In genomic region chr7:157544980-157545680, GRCh38 we compare ENCODE assay signal across 22 cellular contexts.
DNase-seq lines count a peak whose midpoint lies in the region; ATAC-seq and TF ChIP-seq lines count a peak whose summit lies in the region.
"Had no signal": no experiment of that assay in that cellular context is flagged by ENCODE, and none has a peak within 500 bp of the region (broad histone marks: within the 10 kb centered on the region; RNA-seq: fewer than 3 reads in every experiment).

No MANE protein-coding gene starts in this region.

- peak; percentile 49 for ATAC-seq in naive thymus-derived CD4-positive, alpha-beta T cell
- peak; percentile 16 for ATAC-seq in stimulated activated naive CD8-positive, alpha-beta T cell treated with anti-CD3 and anti-CD28 coated beads, Interleukin-15, Interleukin-2, amounts not matched to agents 100 U/mL and 50 U/mL, for 24 hours
- ATAC-seq: effector memory CD8-positive, alpha-beta T cell; left colon had no signal

- H3K27ac ChIP-seq in caudate nucleus (ENCODE audit: low read depth, low read length), result peak overlapping the region; percentile 44
- no peak overlapping the region for H3K27ac ChIP-seq in naive thymus-derived CD4-positive, alpha-beta T cell (ENCODE audit: low read depth, low read length)
- no peak overlapping the region for H3K27ac ChIP-seq in thyroid gland
- H3K27ac ChIP-seq: C4-2B, thoracic aorta had no signal

- DNase-seq in activated naive CD4-positive, alpha-beta T cell treated with anti-CD3 and anti-CD28 coated beads, Interleukin-2, amount 10 ng/mL, durations not matched to agents 7 days and 5 days, result peak; percentile 11
- DNase-seq in activated naive CD4-positive, alpha-beta T cell treated with anti-CD3 and anti-CD28 coated beads for 36 hours, result no peak
- peak in 5 of 61 donors; percentile 31 to 67 (median 55) for DNase-seq in caudate nucleus (lab: John Stamatoyannopoulos, UW)
- no peak for DNase-seq in naive thymus-derived CD4-positive, alpha-beta T cell
- no peak for DNase-seq in stimulated activated naive CD8-positive, alpha-beta T cell treated with anti-CD3 and anti-CD28 coated beads, Interleukin-15, Interleukin-2, amounts not matched to agents 100 U/mL and 50 U/mL, for 24 hours
- no peak for DNase-seq in UCSD-AML1 (lab: John Stamatoyannopoulos, UW; ENCODE audit: unreplicated experiment)
- DNase-seq in D341Med (ENCODE audit: low spot score), result no peak
- no peak for DNase-seq in thyroid gland
- DNase-seq: activated CD4-positive, alpha-beta memory T cell treated with anti-CD3 and anti-CD28 coated beads for 36 hours; activated naive CD8-positive, alpha-beta T cell treated with anti-CD3 and anti-CD28 coated beads for 36 hours; DMS 273 treated with DMSO at 0.1 percent for 48 hours; effector memory CD8-positive, alpha-beta T cell; MM.1S; NCI-H748 treated with DMSO at 0.1 percent for 48 hours; occipital lobe; OCI-M1; SIG-M5; stimulated activated CD8-positive, alpha-beta memory T cell treated with anti-CD3 and anti-CD28 coated beads, Interleukin-4, amount 100 ng/mL, for 48 hours; T-helper 1 cell had no signal

- H3K4me3 ChIP-seq in naive thymus-derived CD4-positive, alpha-beta T cell (ENCODE audit: low read length), result no peak overlapping the region
- H3K4me3 ChIP-seq in thyroid gland (replicated peaks in 1 of 3), result no peak overlapping the region
- H3K4me3 ChIP-seq: thoracic aorta had no signal

- peaks cover 2% of the 10 kb centered on the region for H3K9me3 Mint-ChIP-seq in activated naive CD4-positive, alpha-beta T cell treated with anti-CD3 and anti-CD28 coated beads, Interleukin-2, amount 10 ng/mL, durations not matched to agents 7 days and 5 days
- H3K9me3 Mint-ChIP-seq in activated naive CD4-positive, alpha-beta T cell treated with anti-CD3 and anti-CD28 coated beads for 36 hours, result no peaks in the 10 kb centered on the region
- H3K9me3 Mint-ChIP-seq in naive thymus-derived CD4-positive, alpha-beta T cell, result peaks cover 0 to 2% (median 0%) of the 10 kb centered on the region in 11 donors
- H3K9me3 Mint-ChIP-seq: activated CD4-positive, alpha-beta memory T cell treated with anti-CD3 and anti-CD28 coated beads for 36 hours; effector memory CD8-positive, alpha-beta T cell had no signal

- H3K4me3 Mint-ChIP-seq in activated naive CD4-positive, alpha-beta T cell treated with anti-CD3 and anti-CD28 coated beads, Interleukin-2, amount 10 ng/mL, durations not matched to agents 7 days and 5 days, result no peak overlapping the region
- H3K4me3 Mint-ChIP-seq in activated naive CD4-positive, alpha-beta T cell treated with anti-CD3 and anti-CD28 coated beads for 36 hours, result no peak overlapping the region
- H3K4me3 Mint-ChIP-seq in naive thymus-derived CD4-positive, alpha-beta T cell, result peak overlapping the region in 2 of 10 donors; percentile 56 to 60
- H3K4me3 Mint-ChIP-seq: activated CD4-positive, alpha-beta memory T cell treated with anti-CD3 and anti-CD28 coated beads for 36 hours; activated naive CD8-positive, alpha-beta T cell treated with anti-CD3 and anti-CD28 coated beads for 36 hours; effector memory CD8-positive, alpha-beta T cell had no signal

- POLR2A ChIA-PET in naive thymus-derived CD4-positive, alpha-beta T cell (lab: Charles Lee), result interaction anchor here (1.0 kb wide), 1 partner anchor 77 kb away, joined by 3 read pairs; no protein-coding TSS in a partner anchor

- intact Hi-C loops in activated naive CD4-positive, alpha-beta T cell treated with anti-CD3 and anti-CD28 coated beads for 36 hours (cut with micrococcal nuclease), result no loop called here
- intact Hi-C loops in naive thymus-derived CD4-positive, alpha-beta T cell (cut with micrococcal nuclease), result no loop called here
- intact Hi-C loops in thyroid gland (cut with DNase I), result no loop called here

- WGBS in thyroid gland, 2 donors, result 87 to 89% methylated on average over 17 of the region's 17 CpGs

- no peaks in the 10 kb centered on the region for H3K4me1 Mint-ChIP-seq in activated naive CD4-positive, alpha-beta T cell treated with anti-CD3 and anti-CD28 coated beads, Interleukin-2, amount 10 ng/mL, durations not matched to agents 7 days and 5 days
- no peaks in the 10 kb centered on the region for H3K4me1 Mint-ChIP-seq in activated naive CD4-positive, alpha-beta T cell treated with anti-CD3 and anti-CD28 coated beads for 36 hours (ENCODE audit: low read depth)
- peaks cover 0 to 16% (median 5%) of the 10 kb centered on the region in 7 donors for H3K4me1 Mint-ChIP-seq in naive thymus-derived CD4-positive, alpha-beta T cell

- TF ChIP-seq POLR2A in thyroid gland (IDR thresholded peaks at IDR 0.05), result no peak

- no peak for TF ChIP-seq CTCF in thyroid gland (IDR thresholded peaks at IDR 0.05)

- H3K9me3 ChIP-seq in naive thymus-derived CD4-positive, alpha-beta T cell (ENCODE audit: control insufficient read depth in 2 of 3, low read length in 3 of 3), result no peaks in the 10 kb centered on the region
- no peaks in the 10 kb centered on the region for H3K9me3 ChIP-seq in thyroid gland
- H3K9me3 ChIP-seq: thoracic aorta had no signal

- H3K27me3 ChIP-seq in naive thymus-derived CD4-positive, alpha-beta T cell (ENCODE audit: control insufficient read depth in 2 of 2, insufficient read depth in 2 of 2, low read length in 2 of 2), result no peaks in the 10 kb centered on the region
- H3K27me3 ChIP-seq in thyroid gland, result no peaks in the 10 kb centered on the region

- H3K27ac Mint-ChIP-seq in activated naive CD4-positive, alpha-beta T cell treated with anti-CD3 and anti-CD28 coated beads, Interleukin-2, amount 10 ng/mL, durations not matched to agents 7 days and 5 days, result no peak overlapping the region
- no peak overlapping the region for H3K27ac Mint-ChIP-seq in activated naive CD4-positive, alpha-beta T cell treated with anti-CD3 and anti-CD28 coated beads for 36 hours
- peak overlapping the region in 2 of 9 donors; percentile 11 to 44 for H3K27ac Mint-ChIP-seq in naive thymus-derived CD4-positive, alpha-beta T cell
- H3K27ac Mint-ChIP-seq: activated CD4-positive, alpha-beta memory T cell treated with anti-CD3 and anti-CD28 coated beads for 36 hours; activated naive CD8-positive, alpha-beta T cell treated with anti-CD3 and anti-CD28 coated beads for 36 hours had no signal

- H3K27me3 Mint-ChIP-seq in activated naive CD4-positive, alpha-beta T cell treated with anti-CD3 and anti-CD28 coated beads, Interleukin-2, amount 10 ng/mL, durations not matched to agents 7 days and 5 days, result peaks cover 12% of the 10 kb centered on the region
- H3K27me3 Mint-ChIP-seq in activated naive CD4-positive, alpha-beta T cell treated with anti-CD3 and anti-CD28 coated beads for 36 hours (ENCODE audit: low read depth), result no peaks in the 10 kb centered on the region
- H3K27me3 Mint-ChIP-seq in naive thymus-derived CD4-positive, alpha-beta T cell, result no peaks in the 10 kb centered on the region
- H3K27me3 Mint-ChIP-seq: activated CD4-positive, alpha-beta memory T cell treated with anti-CD3 and anti-CD28 coated beads for 36 hours; activated naive CD8-positive, alpha-beta T cell treated with anti-CD3 and anti-CD28 coated beads for 36 hours had no signal

- CTCF ChIA-PET in activated naive CD4-positive, alpha-beta T cell treated with anti-CD3 and anti-CD28 coated beads, Interleukin-2, amount 10 ng/mL, durations not matched to agents 7 days and 5 days (lab: Charles Lee), result no interaction called here
- CTCF ChIA-PET in activated naive CD4-positive, alpha-beta T cell treated with anti-CD3 and anti-CD28 coated beads for 36 hours (lab: Charles Lee), result interaction anchor here (1.3 kb wide), 1 partner anchor 113 kb away, joined by 3 read pairs; no protein-coding TSS in a partner anchor
- CTCF ChIA-PET in naive thymus-derived CD4-positive, alpha-beta T cell (lab: Charles Lee), result no interaction called here

- peaks cover 2% of the 10 kb centered on the region for H3K36me3 Mint-ChIP-seq in activated naive CD4-positive, alpha-beta T cell treated with anti-CD3 and anti-CD28 coated beads, Interleukin-2, amount 10 ng/mL, durations not matched to agents 7 days and 5 days
- no peaks in the 10 kb centered on the region for H3K36me3 Mint-ChIP-seq in activated naive CD4-positive, alpha-beta T cell treated with anti-CD3 and anti-CD28 coated beads for 36 hours (ENCODE audit: low read depth)
- peaks cover 0 to 13% (median 0%) of the 10 kb centered on the region in 5 donors for H3K36me3 Mint-ChIP-seq in naive thymus-derived CD4-positive, alpha-beta T cell
- H3K36me3 Mint-ChIP-seq: activated CD4-positive, alpha-beta memory T cell treated with anti-CD3 and anti-CD28 coated beads for 36 hours had no signal

- H3K36me3 ChIP-seq in naive thymus-derived CD4-positive, alpha-beta T cell (ENCODE audit: control insufficient read depth in 2 of 3, insufficient read depth in 3 of 3, low read length in 3 of 3), result no peaks in the 10 kb centered on the region
- H3K36me3 ChIP-seq in thyroid gland, result peaks cover 0 to 5% of the 10 kb centered on the region in 2 donors
- H3K36me3 ChIP-seq: thoracic aorta had no signal

- no peaks in the 10 kb centered on the region for H3K4me1 ChIP-seq in naive thymus-derived CD4-positive, alpha-beta T cell (ENCODE audit: control insufficient read depth in 2 of 2, insufficient read depth in 2 of 2, low read length in 2 of 2)
- H3K4me1 ChIP-seq in thyroid gland, result no peaks in the 10 kb centered on the region
